ENCODE assay signal across 18 cellular contexts in the genomic region with DNA sequence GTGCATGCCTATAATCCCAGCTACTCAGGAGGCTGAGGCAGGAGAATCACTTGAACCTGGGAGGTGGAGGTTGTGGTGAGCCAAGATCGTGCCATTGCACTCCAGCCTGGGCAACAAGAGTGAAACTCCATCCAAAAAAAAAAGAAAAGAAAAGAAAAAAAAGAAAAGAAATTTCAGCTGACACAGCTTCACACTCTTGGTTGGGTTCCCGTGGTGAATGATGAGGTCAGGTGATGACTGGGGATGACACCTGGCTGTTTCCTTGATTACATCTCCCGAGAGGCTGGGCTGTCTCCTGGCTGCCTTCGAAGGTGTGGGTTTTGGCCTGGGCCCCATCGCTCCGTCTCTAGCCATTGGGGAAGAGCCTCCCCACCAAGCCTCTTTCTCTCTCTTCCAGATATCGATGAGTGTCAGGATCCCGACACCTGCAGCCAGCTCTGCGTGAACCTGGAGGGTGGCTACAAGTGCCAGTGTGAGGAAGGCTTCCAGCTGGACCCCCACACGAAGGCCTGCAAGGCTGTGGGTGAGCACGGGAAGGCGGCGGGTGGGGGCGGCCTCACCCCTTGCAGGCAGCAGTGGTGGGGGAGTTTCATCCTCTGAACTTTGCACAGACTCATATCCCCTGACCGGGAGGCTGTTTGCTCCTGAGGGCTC.
"Had no signal": no experiment of that assay in that cellular context is flagged by ENCODE, and none has a peak within 500 bp of the region (broad histone marks: within the 10 kb centered on the region; RNA-seq: fewer than 3 reads in every experiment).

No MANE protein-coding gene starts in this region.

- H3K27me3 ChIP-seq: body of pancreas, neural progenitor cell, uterus had no signal

- H3K4me3 Mint-ChIP-seq: naive B cell, neural progenitor cell had no signal

- H3K4me1 Mint-ChIP-seq: neural progenitor cell had no signal

- H3K9me3 Mint-ChIP-seq: activated naive CD4-positive, alpha-beta T cell treated with anti-CD3 and anti-CD28 coated beads, Interleukin-2, amount 50 U/mL, for 72 hours; naive B cell; neural progenitor cell had no signal

- DNase-seq: activated CD4-positive, alpha-beta T cell treated with anti-CD3 and anti-CD28 coated beads, Interleukin-2, amount 50 U/mL, for 1 hour; activated effector memory CD4-positive, alpha-beta T cell treated with anti-CD3 and anti-CD28 coated beads, Interleukin-2, amount 50 U/mL, for 16 hours; activated T-cell treated with anti-CD3 and anti-CD28 coated beads, Interleukin-2, amount 50 U/mL, for 48 hours; caudate nucleus; left colon; lower lobe of right lung; naive B cell; stimulated activated CD4-positive, alpha-beta T cell treated with anti-CD3 and anti-CD28 coated beads, Interleukin-12 subunit alpha, Interleukin-12 subunit beta, amount 100 ng/mL, for 4 hours; stimulated activated CD4-positive, alpha-beta T cell treated with anti-CD3 and anti-CD28 coated beads, Interleukin-2, amount 100 ng/mL, for 24 hours; T-helper 9 cell; uterus had no signal

- ATAC-seq: body of pancreas had no signal

- H3K4me3 ChIP-seq: body of pancreas, lower lobe of right lung, neural progenitor cell, thoracic aorta, uterus had no signal

- H3K4me1 ChIP-seq: body of pancreas, lower lobe of right lung, neural progenitor cell, uterus had no signal

- H3K4me2 ChIP-seq: neural progenitor cell had no signal

- H3K27ac Mint-ChIP-seq: activated naive CD4-positive, alpha-beta T cell treated with anti-CD3 and anti-CD28 coated beads, Interleukin-2, amount 50 U/mL, for 72 hours; naive B cell; neural progenitor cell had no signal

- H3K9ac ChIP-seq: neural progenitor cell had no signal

- H3K27ac ChIP-seq: body of pancreas, lower lobe of right lung, neural progenitor cell, thoracic aorta, uterus had no signal

- H2AFZ ChIP-seq: neural progenitor cell had no signal

- H3K36me3 ChIP-seq: uterus had no signal

- H3K9me3 ChIP-seq: body of pancreas, lower lobe of right lung, thoracic aorta, uterus had no signal

- FAIRE-seq: colon, endometrium, islet of Langerhans had no signal
